1 cellular context compared by ENCODE assay signal in the genomic region with DNA sequence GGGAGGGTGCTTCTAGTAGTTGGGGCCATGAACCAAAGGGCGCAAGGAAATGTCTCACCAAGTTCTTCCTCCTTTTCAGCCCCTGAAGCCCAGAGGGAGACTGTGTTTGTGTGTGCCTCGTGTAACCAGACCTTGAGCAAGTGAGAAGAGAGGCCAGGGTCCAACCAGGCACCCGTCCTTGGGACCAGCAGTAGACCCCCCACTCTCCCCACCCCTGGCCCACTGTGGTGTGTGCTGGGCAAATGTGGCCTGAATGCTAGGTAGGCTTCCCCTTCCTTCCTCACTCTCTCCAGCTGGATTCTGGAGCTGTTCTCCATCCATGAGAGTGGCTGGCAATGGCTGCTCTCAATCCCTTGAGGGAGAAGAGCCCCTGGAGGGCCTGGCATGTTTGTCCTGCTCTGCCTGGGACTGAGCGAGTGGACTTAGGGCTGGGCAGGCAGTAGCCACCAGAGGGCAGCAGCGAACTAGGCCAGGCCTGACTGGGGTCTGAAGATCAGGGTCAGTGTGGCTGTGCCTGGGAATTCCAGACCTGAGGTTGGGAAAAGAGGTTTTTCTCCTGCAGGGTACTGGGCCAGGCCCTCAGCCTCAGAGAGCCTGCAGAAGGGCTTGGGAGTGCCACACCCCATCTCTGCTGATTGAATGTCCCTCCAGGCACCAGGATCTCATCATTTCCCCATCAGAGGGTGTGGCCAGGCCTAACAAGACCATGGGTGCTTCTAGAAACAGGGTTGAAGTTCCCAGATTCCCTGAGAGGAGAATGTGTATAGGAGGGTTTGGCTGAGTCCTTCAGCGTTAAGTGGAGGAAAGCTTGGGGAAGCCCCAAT.
A peak's percentile ranks its signal among the peaks of the same experiment; 100 is the strongest.
TF ChIP-seq lines count a peak whose summit lies in the region.

No MANE protein-coding gene starts in this region.

TF ChIP-seq in HepG2, 621 proteins besides CTCF, POLR2A, EP300 and RAD21 (continued from another document and continues in another):
- TF ChIP-seq, protein P1, sequence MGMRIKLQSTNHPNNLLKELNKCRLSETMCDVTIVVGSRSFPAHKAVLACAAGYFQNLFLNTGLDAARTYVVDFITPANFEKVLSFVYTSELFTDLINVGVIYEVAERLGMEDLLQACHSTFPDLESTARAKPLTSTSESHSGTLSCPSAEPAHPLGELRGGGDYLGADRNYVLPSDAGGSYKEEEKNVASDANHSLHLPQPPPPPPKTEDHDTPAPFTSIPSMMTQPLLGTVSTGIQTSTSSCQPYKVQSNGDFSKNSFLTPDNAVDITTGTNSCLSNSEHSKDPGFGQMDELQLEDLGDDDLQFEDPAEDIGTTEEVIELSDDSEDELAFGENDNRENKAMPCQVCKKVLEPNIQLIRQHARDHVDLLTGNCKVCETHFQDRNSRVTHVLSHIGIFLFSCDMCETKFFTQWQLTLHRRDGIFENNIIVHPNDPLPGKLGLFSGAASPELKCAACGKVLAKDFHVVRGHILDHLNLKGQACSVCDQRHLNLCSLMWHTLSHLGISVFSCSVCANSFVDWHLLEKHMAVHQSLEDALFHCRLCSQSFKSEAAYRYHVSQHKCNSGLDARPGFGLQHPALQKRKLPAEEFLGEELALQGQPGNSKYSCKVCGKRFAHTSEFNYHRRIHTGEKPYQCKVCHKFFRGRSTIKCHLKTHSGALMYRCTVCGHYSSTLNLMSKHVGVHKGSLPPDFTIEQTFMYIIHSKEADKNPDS (CRISPR knock-in tag; IDR thresholded peaks at IDR 0.05): no peak
- TF ChIP-seq, protein P2, sequence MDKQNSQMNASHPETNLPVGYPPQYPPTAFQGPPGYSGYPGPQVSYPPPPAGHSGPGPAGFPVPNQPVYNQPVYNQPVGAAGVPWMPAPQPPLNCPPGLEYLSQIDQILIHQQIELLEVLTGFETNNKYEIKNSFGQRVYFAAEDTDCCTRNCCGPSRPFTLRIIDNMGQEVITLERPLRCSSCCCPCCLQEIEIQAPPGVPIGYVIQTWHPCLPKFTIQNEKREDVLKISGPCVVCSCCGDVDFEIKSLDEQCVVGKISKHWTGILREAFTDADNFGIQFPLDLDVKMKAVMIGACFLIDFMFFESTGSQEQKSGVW (CRISPR knock-in tag; IDR thresholded peaks at IDR 0.05; ENCODE audit: borderline replicate concordance): no peak
- no peak for TF ChIP-seq SMAD9 (CRISPR knock-in tag; IDR thresholded peaks at IDR 0.05)
- TF ChIP-seq, protein P3, sequence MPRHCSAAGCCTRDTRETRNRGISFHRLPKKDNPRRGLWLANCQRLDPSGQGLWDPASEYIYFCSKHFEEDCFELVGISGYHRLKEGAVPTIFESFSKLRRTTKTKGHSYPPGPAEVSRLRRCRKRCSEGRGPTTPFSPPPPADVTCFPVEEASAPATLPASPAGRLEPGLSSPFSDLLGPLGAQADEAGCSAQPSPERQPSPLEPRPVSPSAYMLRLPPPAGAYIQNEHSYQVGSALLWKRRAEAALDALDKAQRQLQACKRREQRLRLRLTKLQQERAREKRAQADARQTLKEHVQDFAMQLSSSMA (CRISPR knock-in tag; IDR thresholded peaks at IDR 0.05): no peak
- no peak for TF ChIP-seq RFXAP (CRISPR knock-in tag; IDR thresholded peaks at IDR 0.05; ENCODE audit: borderline replicate concordance)
- TF ChIP-seq HOXA5 (CRISPR knock-in tag; IDR thresholded peaks at IDR 0.05): no peak
- TF ChIP-seq, protein P4, sequence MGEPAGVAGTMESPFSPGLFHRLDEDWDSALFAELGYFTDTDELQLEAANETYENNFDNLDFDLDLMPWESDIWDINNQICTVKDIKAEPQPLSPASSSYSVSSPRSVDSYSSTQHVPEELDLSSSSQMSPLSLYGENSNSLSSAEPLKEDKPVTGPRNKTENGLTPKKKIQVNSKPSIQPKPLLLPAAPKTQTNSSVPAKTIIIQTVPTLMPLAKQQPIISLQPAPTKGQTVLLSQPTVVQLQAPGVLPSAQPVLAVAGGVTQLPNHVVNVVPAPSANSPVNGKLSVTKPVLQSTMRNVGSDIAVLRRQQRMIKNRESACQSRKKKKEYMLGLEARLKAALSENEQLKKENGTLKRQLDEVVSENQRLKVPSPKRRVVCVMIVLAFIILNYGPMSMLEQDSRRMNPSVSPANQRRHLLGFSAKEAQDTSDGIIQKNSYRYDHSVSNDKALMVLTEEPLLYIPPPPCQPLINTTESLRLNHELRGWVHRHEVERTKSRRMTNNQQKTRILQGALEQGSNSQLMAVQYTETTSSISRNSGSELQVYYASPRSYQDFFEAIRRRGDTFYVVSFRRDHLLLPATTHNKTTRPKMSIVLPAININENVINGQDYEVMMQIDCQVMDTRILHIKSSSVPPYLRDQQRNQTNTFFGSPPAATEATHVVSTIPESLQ (CRISPR knock-in tag; conservative IDR thresholded peaks at IDR 0.05): no peak
- TF ChIP-seq, protein P5, sequence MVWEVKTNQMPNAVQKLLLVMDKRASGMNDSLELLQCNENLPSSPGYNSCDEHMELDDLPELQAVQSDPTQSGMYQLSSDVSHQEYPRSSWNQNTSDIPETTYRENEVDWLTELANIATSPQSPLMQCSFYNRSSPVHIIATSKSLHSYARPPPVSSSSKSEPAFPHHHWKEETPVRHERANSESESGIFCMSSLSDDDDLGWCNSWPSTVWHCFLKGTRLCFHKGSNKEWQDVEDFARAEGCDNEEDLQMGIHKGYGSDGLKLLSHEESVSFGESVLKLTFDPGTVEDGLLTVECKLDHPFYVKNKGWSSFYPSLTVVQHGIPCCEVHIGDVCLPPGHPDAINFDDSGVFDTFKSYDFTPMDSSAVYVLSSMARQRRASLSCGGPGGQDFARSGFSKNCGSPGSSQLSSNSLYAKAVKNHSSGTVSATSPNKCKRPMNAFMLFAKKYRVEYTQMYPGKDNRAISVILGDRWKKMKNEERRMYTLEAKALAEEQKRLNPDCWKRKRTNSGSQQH (CRISPR knock-in tag; IDR thresholded peaks at IDR 0.05; ENCODE audit: low read depth): no peak
- TF ChIP-seq, protein P6, sequence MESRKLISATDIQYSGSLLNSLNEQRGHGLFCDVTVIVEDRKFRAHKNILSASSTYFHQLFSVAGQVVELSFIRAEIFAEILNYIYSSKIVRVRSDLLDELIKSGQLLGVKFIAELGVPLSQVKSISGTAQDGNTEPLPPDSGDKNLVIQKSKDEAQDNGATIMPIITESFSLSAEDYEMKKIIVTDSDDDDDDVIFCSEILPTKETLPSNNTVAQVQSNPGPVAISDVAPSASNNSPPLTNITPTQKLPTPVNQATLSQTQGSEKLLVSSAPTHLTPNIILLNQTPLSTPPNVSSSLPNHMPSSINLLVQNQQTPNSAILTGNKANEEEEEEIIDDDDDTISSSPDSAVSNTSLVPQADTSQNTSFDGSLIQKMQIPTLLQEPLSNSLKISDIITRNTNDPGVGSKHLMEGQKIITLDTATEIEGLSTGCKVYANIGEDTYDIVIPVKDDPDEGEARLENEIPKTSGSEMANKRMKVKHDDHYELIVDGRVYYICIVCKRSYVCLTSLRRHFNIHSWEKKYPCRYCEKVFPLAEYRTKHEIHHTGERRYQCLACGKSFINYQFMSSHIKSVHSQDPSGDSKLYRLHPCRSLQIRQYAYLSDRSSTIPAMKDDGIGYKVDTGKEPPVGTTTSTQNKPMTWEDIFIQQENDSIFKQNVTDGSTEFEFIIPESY (CRISPR knock-in tag; IDR thresholded peaks at IDR 0.05): 0 out of 2 replicates have a peak, but pooled peaks have one; percentile 28
- TF ChIP-seq, protein P7, sequence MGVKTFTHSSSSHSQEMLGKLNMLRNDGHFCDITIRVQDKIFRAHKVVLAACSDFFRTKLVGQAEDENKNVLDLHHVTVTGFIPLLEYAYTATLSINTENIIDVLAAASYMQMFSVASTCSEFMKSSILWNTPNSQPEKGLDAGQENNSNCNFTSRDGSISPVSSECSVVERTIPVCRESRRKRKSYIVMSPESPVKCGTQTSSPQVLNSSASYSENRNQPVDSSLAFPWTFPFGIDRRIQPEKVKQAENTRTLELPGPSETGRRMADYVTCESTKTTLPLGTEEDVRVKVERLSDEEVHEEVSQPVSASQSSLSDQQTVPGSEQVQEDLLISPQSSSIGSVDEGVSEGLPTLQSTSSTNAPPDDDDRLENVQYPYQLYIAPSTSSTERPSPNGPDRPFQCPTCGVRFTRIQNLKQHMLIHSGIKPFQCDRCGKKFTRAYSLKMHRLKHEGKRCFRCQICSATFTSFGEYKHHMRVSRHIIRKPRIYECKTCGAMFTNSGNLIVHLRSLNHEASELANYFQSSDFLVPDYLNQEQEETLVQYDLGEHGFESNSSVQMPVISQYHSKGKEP (CRISPR knock-in tag; IDR thresholded peaks at IDR 0.05): no peak
- TF ChIP-seq, protein P8, sequence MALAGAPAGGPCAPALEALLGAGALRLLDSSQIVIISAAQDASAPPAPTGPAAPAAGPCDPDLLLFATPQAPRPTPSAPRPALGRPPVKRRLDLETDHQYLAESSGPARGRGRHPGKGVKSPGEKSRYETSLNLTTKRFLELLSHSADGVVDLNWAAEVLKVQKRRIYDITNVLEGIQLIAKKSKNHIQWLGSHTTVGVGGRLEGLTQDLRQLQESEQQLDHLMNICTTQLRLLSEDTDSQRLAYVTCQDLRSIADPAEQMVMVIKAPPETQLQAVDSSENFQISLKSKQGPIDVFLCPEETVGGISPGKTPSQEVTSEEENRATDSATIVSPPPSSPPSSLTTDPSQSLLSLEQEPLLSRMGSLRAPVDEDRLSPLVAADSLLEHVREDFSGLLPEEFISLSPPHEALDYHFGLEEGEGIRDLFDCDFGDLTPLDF (CRISPR knock-in tag; IDR thresholded peaks at IDR 0.05): no peak
- TF ChIP-seq SUZ12 (IDR thresholded peaks at IDR 0.05; ENCODE audit: low read depth, low read length): no peak
- TF ChIP-seq, protein P9, sequence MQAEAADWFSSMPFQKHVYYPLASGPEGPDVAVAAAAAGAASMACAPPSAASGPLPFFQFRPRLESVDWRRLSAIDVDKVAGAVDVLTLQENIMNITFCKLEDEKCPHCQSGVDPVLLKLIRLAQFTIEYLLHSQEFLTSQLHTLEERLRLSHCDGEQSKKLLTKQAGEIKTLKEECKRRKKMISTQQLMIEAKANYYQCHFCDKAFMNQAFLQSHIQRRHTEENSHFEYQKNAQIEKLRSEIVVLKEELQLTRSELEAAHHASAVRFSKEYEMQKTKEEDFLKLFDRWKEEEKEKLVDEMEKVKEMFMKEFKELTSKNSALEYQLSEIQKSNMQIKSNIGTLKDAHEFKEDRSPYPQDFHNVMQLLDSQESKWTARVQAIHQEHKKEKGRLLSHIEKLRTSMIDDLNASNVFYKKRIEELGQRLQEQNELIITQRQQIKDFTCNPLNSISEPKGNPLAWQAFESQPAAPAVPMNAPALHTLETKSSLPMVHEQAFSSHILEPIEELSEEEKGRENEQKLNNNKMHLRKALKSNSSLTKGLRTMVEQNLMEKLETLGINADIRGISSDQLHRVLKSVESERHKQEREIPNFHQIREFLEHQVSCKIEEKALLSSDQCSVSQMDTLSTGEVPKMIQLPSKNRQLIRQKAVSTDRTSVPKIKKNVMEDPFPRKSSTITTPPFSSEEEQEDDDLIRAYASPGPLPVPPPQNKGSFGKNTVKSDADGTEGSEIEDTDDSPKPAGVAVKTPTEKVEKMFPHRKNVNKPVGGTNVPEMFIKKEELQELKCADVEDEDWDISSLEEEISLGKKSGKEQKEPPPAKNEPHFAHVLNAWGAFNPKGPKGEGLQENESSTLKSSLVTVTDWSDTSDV (CRISPR knock-in tag; IDR thresholded peaks at IDR 0.05): no peak
- TF ChIP-seq, protein P10, sequence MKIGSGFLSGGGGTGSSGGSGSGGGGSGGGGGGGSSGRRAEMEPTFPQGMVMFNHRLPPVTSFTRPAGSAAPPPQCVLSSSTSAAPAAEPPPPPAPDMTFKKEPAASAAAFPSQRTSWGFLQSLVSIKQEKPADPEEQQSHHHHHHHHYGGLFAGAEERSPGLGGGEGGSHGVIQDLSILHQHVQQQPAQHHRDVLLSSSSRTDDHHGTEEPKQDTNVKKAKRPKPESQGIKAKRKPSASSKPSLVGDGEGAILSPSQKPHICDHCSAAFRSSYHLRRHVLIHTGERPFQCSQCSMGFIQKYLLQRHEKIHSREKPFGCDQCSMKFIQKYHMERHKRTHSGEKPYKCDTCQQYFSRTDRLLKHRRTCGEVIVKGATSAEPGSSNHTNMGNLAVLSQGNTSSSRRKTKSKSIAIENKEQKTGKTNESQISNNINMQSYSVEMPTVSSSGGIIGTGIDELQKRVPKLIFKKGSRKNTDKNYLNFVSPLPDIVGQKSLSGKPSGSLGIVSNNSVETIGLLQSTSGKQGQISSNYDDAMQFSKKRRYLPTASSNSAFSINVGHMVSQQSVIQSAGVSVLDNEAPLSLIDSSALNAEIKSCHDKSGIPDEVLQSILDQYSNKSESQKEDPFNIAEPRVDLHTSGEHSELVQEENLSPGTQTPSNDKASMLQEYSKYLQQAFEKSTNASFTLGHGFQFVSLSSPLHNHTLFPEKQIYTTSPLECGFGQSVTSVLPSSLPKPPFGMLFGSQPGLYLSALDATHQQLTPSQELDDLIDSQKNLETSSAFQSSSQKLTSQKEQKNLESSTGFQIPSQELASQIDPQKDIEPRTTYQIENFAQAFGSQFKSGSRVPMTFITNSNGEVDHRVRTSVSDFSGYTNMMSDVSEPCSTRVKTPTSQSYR (CRISPR knock-in tag; IDR thresholded peaks at IDR 0.05; ENCODE audit: borderline replicate concordance): no peak
- no peak; the same call in 1 of the 2 replicates for TF ChIP-seq TBX2 (CRISPR knock-in tag; IDR thresholded peaks at IDR 0.05; ENCODE audit: borderline replicate concordance)
- TF ChIP-seq, protein P11, sequence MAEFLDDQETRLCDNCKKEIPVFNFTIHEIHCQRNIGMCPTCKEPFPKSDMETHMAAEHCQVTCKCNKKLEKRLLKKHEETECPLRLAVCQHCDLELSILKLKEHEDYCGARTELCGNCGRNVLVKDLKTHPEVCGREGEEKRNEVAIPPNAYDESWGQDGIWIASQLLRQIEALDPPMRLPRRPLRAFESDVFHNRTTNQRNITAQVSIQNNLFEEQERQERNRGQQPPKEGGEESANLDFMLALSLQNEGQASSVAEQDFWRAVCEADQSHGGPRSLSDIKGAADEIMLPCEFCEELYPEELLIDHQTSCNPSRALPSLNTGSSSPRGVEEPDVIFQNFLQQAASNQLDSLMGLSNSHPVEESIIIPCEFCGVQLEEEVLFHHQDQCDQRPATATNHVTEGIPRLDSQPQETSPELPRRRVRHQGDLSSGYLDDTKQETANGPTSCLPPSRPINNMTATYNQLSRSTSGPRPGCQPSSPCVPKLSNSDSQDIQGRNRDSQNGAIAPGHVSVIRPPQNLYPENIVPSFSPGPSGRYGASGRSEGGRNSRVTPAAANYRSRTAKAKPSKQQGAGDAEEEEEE (CRISPR knock-in tag; IDR thresholded peaks at IDR 0.05; ENCODE audit: borderline replicate concordance): no peak
- TF ChIP-seq FLYWCH1 (CRISPR knock-in tag; IDR thresholded peaks at IDR 0.05): no peak
- TF ChIP-seq ATAD3A (CRISPR knock-in tag; IDR thresholded peaks at IDR 0.05): no peak
- no peak for TF ChIP-seq KDM6A (CRISPR knock-in tag; IDR thresholded peaks at IDR 0.05; ENCODE audit: low read depth)
- TF ChIP-seq NFKB2 (CRISPR knock-in tag; IDR thresholded peaks at IDR 0.05; ENCODE audit: borderline replicate concordance): no peak
- no peak for TF ChIP-seq KMT2A (CRISPR knock-in tag; IDR thresholded peaks at IDR 0.05)
- no peak for TF ChIP-seq ZNF263 (CRISPR knock-in tag; IDR thresholded peaks at IDR 0.05)
- TF ChIP-seq, protein P12, sequence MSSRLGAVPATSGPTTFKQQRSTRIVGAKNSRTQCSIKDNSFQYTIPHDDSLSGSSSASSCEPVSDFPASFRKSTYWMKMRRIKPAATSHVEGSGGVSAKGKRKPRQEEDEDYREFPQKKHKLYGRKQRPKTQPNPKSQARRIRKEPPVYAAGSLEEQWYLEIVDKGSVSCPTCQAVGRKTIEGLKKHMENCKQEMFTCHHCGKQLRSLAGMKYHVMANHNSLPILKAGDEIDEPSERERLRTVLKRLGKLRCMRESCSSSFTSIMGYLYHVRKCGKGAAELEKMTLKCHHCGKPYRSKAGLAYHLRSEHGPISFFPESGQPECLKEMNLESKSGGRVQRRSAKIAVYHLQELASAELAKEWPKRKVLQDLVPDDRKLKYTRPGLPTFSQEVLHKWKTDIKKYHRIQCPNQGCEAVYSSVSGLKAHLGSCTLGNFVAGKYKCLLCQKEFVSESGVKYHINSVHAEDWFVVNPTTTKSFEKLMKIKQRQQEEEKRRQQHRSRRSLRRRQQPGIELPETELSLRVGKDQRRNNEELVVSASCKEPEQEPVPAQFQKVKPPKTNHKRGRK (CRISPR knock-in tag; IDR thresholded peaks at IDR 0.05): no peak
- TF ChIP-seq DPF2 (CRISPR knock-in tag; IDR thresholded peaks at IDR 0.05; ENCODE audit: borderline replicate concordance, low read depth): no peak
- peak; percentile 80 for TF ChIP-seq SALL1 (CRISPR knock-in tag; IDR thresholded peaks at IDR 0.05)
